Comparison of ENCODE assay signal across 15 cellular contexts in genomic region chr1:221965252-221965651, GRCh38.
"Had no signal": no experiment of that assay in that cellular context is flagged by ENCODE, and none has a peak within 500 bp of the region (broad histone marks: within the 10 kb centered on the region; RNA-seq: fewer than 3 reads in every experiment).

No MANE protein-coding gene starts in this region.

- H3K27ac ChIP-seq: ovary, suprapubic skin, VCaP had no signal

- H3K4me1 ChIP-seq: suprapubic skin had no signal

- H3K36me3 ChIP-seq: ovary, suprapubic skin had no signal

- ATAC-seq: activated CD8-positive, alpha-beta T cell treated with anti-CD3 and anti-CD28 coated beads for 36 hours; stimulated activated naive CD8-positive, alpha-beta T cell treated with anti-CD3 and anti-CD28 coated beads, Interleukin-15, Interleukin-2, amounts not matched to agents 100 U/mL and 50 U/mL, for 24 hours had no signal

- H3K27me3 ChIP-seq: ovary, suprapubic skin had no signal

- H3K4me3 ChIP-seq: ovary, suprapubic skin had no signal

- H3K9me3 ChIP-seq: ovary, suprapubic skin had no signal

- DNase-seq: activated CD8-positive, alpha-beta memory T cell treated with anti-CD3 and anti-CD28 coated beads, Interleukin-2, amount 50 U/mL, for 48 hours; activated CD8-positive, alpha-beta T cell treated with anti-CD3 and anti-CD28 coated beads for 36 hours; activated naive CD8-positive, alpha-beta T cell treated with anti-CD3 and anti-CD28 coated beads, Interleukin-2, amount 10 ng/mL, durations not matched to agents 7 days and 5 days; aorta; central memory CD4-positive, alpha-beta T cell; cortex of kidney; effector memory CD4-positive, alpha-beta T cell; mesenchymal stem cell; ovary; retina; stimulated activated CD4-positive, alpha-beta T cell treated with anti-CD3 and anti-CD28 coated beads, Interleukin-4, amount 100 ng/mL, for 1 hour; stimulated activated CD8-positive, alpha-beta memory T cell treated with anti-CD3 and anti-CD28 coated beads, Interleukin-4, amount 100 ng/mL, for 48 hours; stimulated activated naive CD8-positive, alpha-beta T cell treated with anti-CD3 and anti-CD28 coated beads, Interleukin-15, Interleukin-2, amounts not matched to agents 100 U/mL and 50 U/mL, for 24 hours had no signal
